18 cellular contexts compared by ENCODE assay signal in genomic region chr22:21991774-21992173, GRCh38. TPM values are rescaled to one million over a fixed set of nuclear protein-coding genes. Genes with fewer than 3 reads are reported as not detected.
DNase-seq lines count a peak whose midpoint lies in the region; ATAC-seq and TF ChIP-seq lines count a peak whose summit lies in the region.
"Had no signal": no experiment of that assay in that cellular context is flagged by ENCODE, and none has a peak within 500 bp of the region (broad histone marks: within the 10 kb centered on the region; RNA-seq: fewer than 3 reads in every experiment).

No MANE protein-coding gene starts in this region.

- H3K36me3 ChIP-seq in right lobe of liver = no peaks in the 10 kb centered on the region

- TF ChIP-seq CTCF in GM20000 (IDR thresholded peaks at IDR 0.05; ENCODE audit: extremely low read depth, missing control alignments) (no peak), right lobe of liver (IDR thresholded peaks at IDR 0.05) (no peak)

- WGBS in right lobe of liver (ENCODE audit: insufficient coverage, low coverage, low lambda C conversion rate, missing lambda C conversion rate) = 77% methylated on average over 4 of the region's 5 CpGs

- peaks cover 0 to 31% (median 12%) of the 10 kb centered on the region in 4 donors for H3K4me1 ChIP-seq in right lobe of liver
- H3K4me1 ChIP-seq: A549, Caco-2 had no signal

- ATAC-seq in right lobe of liver = no peak
- ATAC-seq: A549; CD8-positive, alpha-beta T cell; GM12878 had no signal

- H3K27ac ChIP-seq in right lobe of liver = peak overlapping the region in 2 of 3 donors; percentile 74 to 87
- H3K27ac ChIP-seq: A549 had no signal

- intact Hi-C loops in right lobe of liver (cut with DNase I) = no loop called here

- H3K9me3 ChIP-seq in right lobe of liver = no peaks in the 10 kb centered on the region
- H3K9me3 ChIP-seq: A549, Caco-2 had no signal

- H3K27me3 ChIP-seq in right lobe of liver = no peaks in the 10 kb centered on the region

- no peak overlapping the region for H3K4me3 ChIP-seq in right lobe of liver
- H3K4me3 ChIP-seq: A549, GM12878 had no signal

- DNase-seq in AG20443 (ENCODE audit: low spot score) (peak; percentile 4), GM20000 (ENCODE audit: low spot score) (peak; percentile 1), right lobe of liver (no peak), NCI-H524 (lab: John Stamatoyannopoulos, UW) (no peak), SHP77 (lab: John Stamatoyannopoulos, UW) (no peak), CD1c-positive myeloid dendritic cell (ENCODE audit: extremely low spot score) (no peak)
- DNase-seq: 8988T; ACHN; C1 segment of cervical spinal cord; Caco-2; CD4-positive, CD25-positive, alpha-beta regulatory T cell; CD8-positive, alpha-beta T cell; DMS153; DND-41; GOT3; HCEC 1CT had no signal

- no peak for TF ChIP-seq POLR2A in right lobe of liver (IDR thresholded peaks at IDR 0.05)

RNA-seq across cellular contexts. Expression of gene TOP3B, which starts 9.2 kb away (rescaled TPM):
- total RNA-seq in right lobe of liver = 10 to 100 TPM; 13.5 to 20.4 (median 15.6) TPM

RNA-seq across cellular contexts. Expression of gene PPM1F, which starts 39.1 kb away (rescaled TPM):
- 10 to 100 TPM in 4 of 6 experiments, 1 to 10 TPM in 2; 5.0 to 19.4 (median 12.8) TPM for total RNA-seq in right lobe of liver

Comparison
In these comparisons a context has a peak if more than half of its experiments do, and no peak if none do; other contexts are left out.
1. DNase-seq: peak in AG20443 (single experiment) and GM20000 (single experiment); none in right lobe of liver (0 of 3), NCI-H524 (0 of 2), SHP77 (0 of 2) and CD1c-positive myeloid dendritic cell (single experiment).